In genomic region chr10:11270858-11271179, GRCh38 we compare ENCODE assay signal across 14 cellular contexts.
DNase-seq lines count a peak whose midpoint lies in the region; ATAC-seq and TF ChIP-seq lines count a peak whose summit lies in the region.
"Had no signal": no experiment of that assay in that cellular context is flagged by ENCODE, and none has a peak within 500 bp of the region (broad histone marks: within the 10 kb centered on the region; RNA-seq: fewer than 3 reads in every experiment).

No MANE protein-coding gene starts in this region.

- no peaks in the 10 kb centered on the region for H3K9me3 ChIP-seq in GM23248 (ENCODE audit: low read depth)
- H3K9me3 ChIP-seq in neural cell (ENCODE audit: low read length) = no peaks in the 10 kb centered on the region
- H3K9me3 ChIP-seq: lower lobe of right lung, upper lobe of left lung had no signal

- H3K4me2 ChIP-seq in GM23248 (ENCODE audit: unreplicated experiment) (no peak overlapping the region), neural cell (ENCODE audit: low read length) (no peak overlapping the region)

- H3K79me2 ChIP-seq in GM23248 (ENCODE audit: insufficient read depth) (no peaks in the 10 kb centered on the region), neural cell (replicated peaks; ENCODE audit: insufficient read depth, low read length) (no peaks in the 10 kb centered on the region)

- no peaks in the 10 kb centered on the region for H3K27me3 Mint-ChIP-seq in activated T-helper 17 cell treated with anti-CD3 and anti-CD28 coated beads, Interleukin-2, amount 50 U/mL, for 72 hours
- H3K27me3 Mint-ChIP-seq: activated naive CD4-positive, alpha-beta T cell treated with anti-CD3 and anti-CD28 coated beads, Interleukin-2, amount 50 U/mL, for 24 hours had no signal

- TF ChIP-seq RAD21 in neural cell (conservative IDR thresholded peaks at IDR 0.05) = peak; percentile 20

- no peaks in the 10 kb centered on the region for H3K36me3 Mint-ChIP-seq in activated T-helper 17 cell treated with anti-CD3 and anti-CD28 coated beads, Interleukin-2, amount 50 U/mL, for 72 hours (ENCODE audit: low read depth)

- H3F3A ChIP-seq in GM23248 (ENCODE audit: insufficient read depth) (no peaks in the 10 kb centered on the region), neural cell (ENCODE audit: insufficient read depth, low read length, poor library complexity, severe bottlenecking) (peaks cover 3% of the 10 kb centered on the region)

- no peak overlapping the region for H3K4me3 ChIP-seq in GM23248
- H3K4me3 ChIP-seq in neural cell (ENCODE audit: low read length) = no peak overlapping the region
- H3K4me3 ChIP-seq: cardiac muscle cell, lower lobe of right lung, SJSA1, upper lobe of left lung had no signal

- WGBS in GM23248 (ENCODE audit: low coverage in 1 of 2, low lambda C conversion rate in 2 of 2, missing lambda C conversion rate in 2 of 2), 2 experiments = 48 to 49% methylated on average over 7 of the region's 7 CpGs

- no peaks in the 10 kb centered on the region for H3K4me1 ChIP-seq in GM23248 (ENCODE audit: insufficient read depth)
- H3K4me1 ChIP-seq: foreskin keratinocyte, SJSA1 had no signal

- DNase-seq in GM23248 (peak; percentile 1), SK-N-DZ (ENCODE audit: low spot score) (no peak), NCI-H187 (lab: John Stamatoyannopoulos, UW) (no peak), hippocampal formation (lab: John Stamatoyannopoulos, UW) (no peak)

- H3K27ac ChIP-seq in C4-2B = no peak overlapping the region
- no peak overlapping the region for H3K27ac ChIP-seq in GM23248
- H3K27ac ChIP-seq in neural cell (ENCODE audit: low read length) = no peak overlapping the region
- H3K27ac ChIP-seq: cardiac muscle cell, foreskin keratinocyte, lower lobe of right lung, SJSA1, upper lobe of left lung had no signal

- peak overlapping the region; percentile 88 for H3K27ac Mint-ChIP-seq in activated T-helper 17 cell treated with anti-CD3 and anti-CD28 coated beads, Interleukin-2, amount 50 U/mL, for 72 hours

- H4K20me1 ChIP-seq in GM23248 (ENCODE audit: insufficient read depth) (no peaks in the 10 kb centered on the region), neural cell (ENCODE audit: insufficient read depth) (no peaks in the 10 kb centered on the region)

- no peak overlapping the region for H2AFZ ChIP-seq in GM23248
- H2AFZ ChIP-seq in neural cell (ENCODE audit: low read depth, low read length) = no peak overlapping the region

- H3K36me3 ChIP-seq in GM23248 (ENCODE audit: low read depth) (no peaks in the 10 kb centered on the region), neural cell (ENCODE audit: insufficient read depth, low read length) (peaks cover 8% of the 10 kb centered on the region)
- H3K36me3 ChIP-seq: SJSA1 had no signal

- H3K4me3 Mint-ChIP-seq in activated T-helper 17 cell treated with anti-CD3 and anti-CD28 coated beads, Interleukin-2, amount 50 U/mL, for 72 hours = peak overlapping the region; percentile 78
- H3K4me3 Mint-ChIP-seq: activated naive CD4-positive, alpha-beta T cell treated with anti-CD3 and anti-CD28 coated beads, Interleukin-2, amount 50 U/mL, for 24 hours; nephron had no signal

- H3K9me3 Mint-ChIP-seq in activated T-helper 17 cell treated with anti-CD3 and anti-CD28 coated beads, Interleukin-2, amount 50 U/mL, for 72 hours = no peaks in the 10 kb centered on the region
- H3K9me3 Mint-ChIP-seq: activated naive CD4-positive, alpha-beta T cell treated with anti-CD3 and anti-CD28 coated beads, Interleukin-2, amount 50 U/mL, for 24 hours; nephron had no signal

- ATAC-seq in activated T-helper 17 cell treated with anti-CD3 and anti-CD28 coated beads, Interleukin-2, amount 50 U/mL, for 72 hours (replicated peaks) = no peak

- peak; percentile 80 for TF ChIP-seq CTCF in C4-2B (conservative IDR thresholded peaks at IDR 0.05)
- TF ChIP-seq CTCF in neural cell (IDR thresholded peaks at IDR 0.05; ENCODE audit: poor library complexity, severe bottlenecking) = no peak

- H3K27me3 ChIP-seq in GM23248 (replicated peaks; ENCODE audit: insufficient read depth) (no peaks in the 10 kb centered on the region), neural cell (ENCODE audit: insufficient read depth, low read depth, low read length) (no peaks in the 10 kb centered on the region)
- H3K27me3 ChIP-seq: cardiac muscle cell, foreskin keratinocyte, upper lobe of left lung had no signal

- H3K9ac ChIP-seq in GM23248 = no peak overlapping the region
- no peak overlapping the region for H3K9ac ChIP-seq in neural cell (ENCODE audit: low read length)

- no peaks in the 10 kb centered on the region for H3K9me2 ChIP-seq in GM23248 (ENCODE audit: insufficient read depth)
- H3K9me2 ChIP-seq in neural cell (ENCODE audit: insufficient read depth, low read length) = no peaks in the 10 kb centered on the region

- TF ChIP-seq EP300 in neural cell (conservative IDR thresholded peaks at IDR 0.05; ENCODE audit: poor library complexity, severe bottlenecking) = no peak

- in situ Hi-C loops in GM23248 (cut with MboI) = no loop called here

- H3K4me1 Mint-ChIP-seq in activated T-helper 17 cell treated with anti-CD3 and anti-CD28 coated beads, Interleukin-2, amount 50 U/mL, for 72 hours = peaks cover 50% of the 10 kb centered on the region

TF ChIP-seq in neural cell, 6 proteins besides CTCF, POLR2A, EP300 and RAD21:
- TF ChIP-seq MXI1 (conservative IDR thresholded peaks at IDR 0.05; ENCODE audit: poor library complexity, severe bottlenecking) (no peak), SMC3 (conservative IDR thresholded peaks at IDR 0.05; ENCODE audit: poor library complexity) (peak; percentile 14)
